Comparison of ENCODE assay signal across 8 cellular contexts in genomic region chr5:446864-447263, GRCh38. TPM values are rescaled to one million over a fixed set of nuclear protein-coding genes. Genes with fewer than 3 reads are reported as not detected.
DNase-seq lines count a peak whose midpoint lies in the region; ATAC-seq and TF ChIP-seq lines count a peak whose summit lies in the region.

No MANE protein-coding gene starts in this region.

- peaks cover 7% of the 10 kb centered on the region for H4K20me1 ChIP-seq in GM23338 (replicated peaks; ENCODE audit: insufficient read depth)

- no peak overlapping the region for H2AFZ ChIP-seq in GM23338
- no peak overlapping the region for H2AFZ ChIP-seq in mesenchymal stem cell (ENCODE audit: low read depth, low read length)

- H3K36me3 Mint-ChIP-seq in CD4-positive, alpha-beta memory T cell, result peaks cover 51 to 65% of the 10 kb centered on the region in 2 donors
- peaks cover 42% of the 10 kb centered on the region for H3K36me3 Mint-ChIP-seq in GM23338 (ENCODE audit: low read depth)

- H3K4me3 Mint-ChIP-seq in CD4-positive, alpha-beta memory T cell, result peak overlapping the region in 3 of 8 donors; percentile 29 to 50 (median 39)
- H3K4me3 Mint-ChIP-seq in GM23338, result no peak overlapping the region

- no peak overlapping the region for H4K8ac ChIP-seq in mesenchymal stem cell (ENCODE audit: low read length)

- no peaks in the 10 kb centered on the region for H3F3A ChIP-seq in GM23338 (replicated peaks; ENCODE audit: low read depth)

- no peaks in the 10 kb centered on the region for H3K9me2 ChIP-seq in GM23338 (ENCODE audit: insufficient read depth)

- no peak overlapping the region for H3K4me2 ChIP-seq in GM23338
- no peak overlapping the region for H3K4me2 ChIP-seq in mesenchymal stem cell (ENCODE audit: low read length, poor library complexity, severe bottlenecking)

- H2AK5ac ChIP-seq in mesenchymal stem cell (ENCODE audit: low read length, severe bottlenecking), result no peak overlapping the region

- H3K9ac ChIP-seq in mesenchymal stem cell (ENCODE audit: low read length), result no peak overlapping the region

- peaks cover 27 to 56% (median 39%) of the 10 kb centered on the region in 4 donors for H3K4me1 Mint-ChIP-seq in CD4-positive, alpha-beta memory T cell
- H3K4me1 Mint-ChIP-seq in GM23338, result peaks cover 3% of the 10 kb centered on the region; the same call in 2 of the 3 replicates

- peaks cover 50% of the 10 kb centered on the region for H3K36me3 ChIP-seq in CD4-positive, alpha-beta memory T cell (ENCODE audit: insufficient read depth, low read length)
- H3K36me3 ChIP-seq in GM23338 (ENCODE audit: insufficient read depth) (peaks cover 20% of the 10 kb centered on the region), mesenchymal stem cell (ENCODE audit: control insufficient read depth in 1 of 2, insufficient read depth in 2 of 2, low read depth in 1 of 2, low read length in 2 of 2) (peaks cover 28 to 58% of the 10 kb centered on the region in 2 experiments)

- TF ChIP-seq CTCF in GM23338 (conservative IDR thresholded peaks at IDR 0.05; ENCODE audit: low read depth in 2 of 2), result peak; percentile 49 to 64

- no peak overlapping the region for H3K14ac ChIP-seq in mesenchymal stem cell (ENCODE audit: low read length in 2 of 2)

- CTCF ChIA-PET in CD4-positive, alpha-beta memory T cell (lab: Charles Lee; ENCODE audit: partially characterized antibody), result interaction anchor here (0.6 to 2.8 kb wide), 14 partner anchors 8 to 456 kb away, joined by 3 to 15 read pairs (median 4); partner anchors contain the start of gene SDHA

- H3K27me3 Mint-ChIP-seq in CD4-positive, alpha-beta memory T cell, result no peaks in the 10 kb centered on the region
- peaks cover 13% of the 10 kb centered on the region for H3K27me3 Mint-ChIP-seq in GM23338 (ENCODE audit: insufficient read depth, low read depth, poor library complexity)

- peaks cover 0 to 3% of the 10 kb centered on the region in 2 donors for H3K9me3 ChIP-seq in CD4-positive, alpha-beta memory T cell (ENCODE audit: control insufficient read depth in 1 of 2, low read length in 2 of 2)
- peaks cover 11% of the 10 kb centered on the region for H3K9me3 ChIP-seq in mesenchymal stem cell (ENCODE audit: control insufficient read depth, low read length)

- H4K91ac ChIP-seq in mesenchymal stem cell (ENCODE audit: low read length), result no peak overlapping the region

- no peak overlapping the region for H3K23ac ChIP-seq in mesenchymal stem cell (ENCODE audit: low read length in 2 of 2)

- H3K4me3 ChIP-seq in CD4-positive, alpha-beta memory T cell (ENCODE audit: low read length in 2 of 2), result no peak overlapping the region
- no peak overlapping the region for H3K4me3 ChIP-seq in GM23338
- H3K4me3 ChIP-seq in mesenchymal stem cell (ENCODE audit: insufficient read depth in 1 of 2, low read depth in 1 of 2, low read length in 2 of 2), result no peak overlapping the region

- peaks cover 52% of the 10 kb centered on the region for H3K79me1 ChIP-seq in mesenchymal stem cell (replicated peaks; ENCODE audit: low read length, poor library complexity, severe bottlenecking)

- H3K4ac ChIP-seq in mesenchymal stem cell (ENCODE audit: low read depth in 1 of 2, low read length in 2 of 2), result no peak overlapping the region

- H2BK5ac ChIP-seq in mesenchymal stem cell (ENCODE audit: low read depth, low read length, poor library complexity, severe bottlenecking), result no peak overlapping the region

- peaks cover 1 to 17% (median 7%) of the 10 kb centered on the region in 8 donors for H3K9me3 Mint-ChIP-seq in CD4-positive, alpha-beta memory T cell
- H3K9me3 Mint-ChIP-seq in GM23338, result peaks cover 3% of the 10 kb centered on the region; the same call in 1 of the 3 replicates

- intact Hi-C loops in CD4-positive, alpha-beta memory T cell (cut with micrococcal nuclease), result loop anchor here (10.0 kb wide), 1 partner anchor 232 kb away; the partner anchor contains the start of genes CCDC127 and SDHA

- H3K27ac Mint-ChIP-seq in CD4-positive, alpha-beta memory T cell, result peak overlapping the region in 5 of 7 donors; percentile 53 to 85 (median 75)
- no peak overlapping the region for H3K27ac Mint-ChIP-seq in GM23338

- peak; percentile 20; the same call in 2 of the 3 replicates for ATAC-seq in GM23338
- no peak for ATAC-seq in HG02623 (IDR thresholded peaks at IDR 0.05; ENCODE audit: unreplicated experiment)

- WGBS in mesenchymal stem cell, result 58% methylated on average over 7 of the region's 7 CpGs

- H3K79me2 ChIP-seq in GM23338 (replicated peaks; ENCODE audit: insufficient read depth), result peaks cover 23% of the 10 kb centered on the region

- peaks cover 31% of the 10 kb centered on the region for H3K4me1 ChIP-seq in CD4-positive, alpha-beta memory T cell (ENCODE audit: insufficient read depth, low read length)
- peaks cover 6% of the 10 kb centered on the region; the same call in 1 of the 2 replicates for H3K4me1 ChIP-seq in GM23338 (ENCODE audit: insufficient read depth)
- peaks cover 19% of the 10 kb centered on the region for H3K4me1 ChIP-seq in mesenchymal stem cell (ENCODE audit: control insufficient read depth, insufficient read depth, low read depth, low read length)

- peak overlapping the region in 1 of 2 experiments; percentile 61 for H2BK12ac ChIP-seq in mesenchymal stem cell (ENCODE audit: low read length in 2 of 2)

- no peak overlapping the region for H2BK120ac ChIP-seq in mesenchymal stem cell (ENCODE audit: low read depth, low read length)

- no peaks in the 10 kb centered on the region for H3K27me3 ChIP-seq in CD4-positive, alpha-beta memory T cell (ENCODE audit: insufficient read depth, low read length)
- H3K27me3 ChIP-seq in GM23338 (ENCODE audit: insufficient read depth) (no peaks in the 10 kb centered on the region), mesenchymal stem cell (ENCODE audit: control insufficient read depth in 1 of 2, insufficient read depth in 1 of 2, low read length in 2 of 2) (no peaks in the 10 kb centered on the region)

- peak in 4 of 5 donors; percentile 24 to 39 (median 36) for DNase-seq in CD4-positive, alpha-beta memory T cell
- peak; percentile 76 for DNase-seq in GM23338 (ENCODE audit: low spot score)
- DNase-seq in NOMO-1 (lab: John Stamatoyannopoulos, UW; ENCODE audit: unreplicated experiment in 2 of 2), result peak; percentile 62 to 91
- DNase-seq in central memory CD4-positive, alpha-beta T cell, result peak; percentile 29
- DNase-seq in mesenchymal stem cell, result peak; percentile 59
- no peak for DNase-seq in ecto neural progenitor cell (ENCODE audit: low spot score)
- DNase-seq in UCSD-AML1 (lab: John Stamatoyannopoulos, UW; ENCODE audit: unreplicated experiment), result no peak

- no peak overlapping the region for H3K27ac ChIP-seq in CD4-positive, alpha-beta memory T cell (ENCODE audit: low read depth, low read length)
- H3K27ac ChIP-seq in GM23338 (ENCODE audit: low read depth) (no peak overlapping the region), mesenchymal stem cell (ENCODE audit: low read length, poor library complexity, severe bottlenecking) (no peak overlapping the region)

- no peak overlapping the region for H2BK15ac ChIP-seq in mesenchymal stem cell (ENCODE audit: low read depth, poor library complexity, severe bottlenecking)

- POLR2A ChIA-PET in CD4-positive, alpha-beta memory T cell (lab: Charles Lee; ENCODE audit: partially characterized antibody), result interaction anchor here (0.7 to 3.6 kb wide), 3 partner anchors 26 to 229 kb away, joined by 3 to 22 read pairs (median 5); partner anchors contain the start of genes CCDC127, PDCD6 and SDHA

- no peak overlapping the region for H3K18ac ChIP-seq in mesenchymal stem cell (ENCODE audit: low read depth in 1 of 2, low read length in 2 of 2)

TF ChIP-seq in GM23338, 12 proteins besides CTCF, POLR2A, EP300 and RAD21 (continues in another document):
- TF ChIP-seq REST (IDR thresholded peaks at IDR 0.05; ENCODE audit: unreplicated experiment), result no peak
- no peak for TF ChIP-seq NANOG (IDR thresholded peaks at IDR 0.05; ENCODE audit: borderline replicate concordance)
- TF ChIP-seq CREB1 (CRISPR knock-in tag; IDR thresholded peaks at IDR 0.05; ENCODE audit: low read depth), result no peak
- TF ChIP-seq ETS1 (IDR thresholded peaks at IDR 0.05), result no peak

RNA-seq across cellular contexts. Expression of gene EXOC3, which starts 3.9 kb away (rescaled TPM):
- 10 to 100 TPM; 83.0 to 96.1 TPM for total RNA-seq in CD4-positive, alpha-beta memory T cell
- polyA plus RNA-seq in CD4-positive, alpha-beta memory T cell, result 10 to 100 TPM; 32.0 to 42.8 TPM
- total RNA-seq in GM23338 (2014; rRNA removed; shearing (Covaris generic)), result 24.2 and 31.6 TPM in 2 replicates
- polyA plus RNA-seq in GM23338 (2016; fragmentation: Nextera tagmentation; extraction: Ambion mirVana), result 13.4 and 13.8 TPM in 2 replicates
- polyA plus RNA-seq in mesenchymal stem cell (2013, experiment 1 of 2), result 24.3 TPM
- 23.1 TPM for polyA plus RNA-seq in mesenchymal stem cell (2013, experiment 2 of 2)

Comparison
In these comparisons a context has a peak if more than half of its experiments do, and no peak if none do; other contexts are left out.
1. DNase-seq: peak in CD4-positive, alpha-beta memory T cell (4 of 5), GM23338 (single experiment), NOMO-1 (2 of 2), central memory CD4-positive, alpha-beta T cell (single experiment) and mesenchymal stem cell (single experiment); none in ecto neural progenitor cell (single experiment) and UCSD-AML1 (single experiment).